In the genomic region with DNA sequence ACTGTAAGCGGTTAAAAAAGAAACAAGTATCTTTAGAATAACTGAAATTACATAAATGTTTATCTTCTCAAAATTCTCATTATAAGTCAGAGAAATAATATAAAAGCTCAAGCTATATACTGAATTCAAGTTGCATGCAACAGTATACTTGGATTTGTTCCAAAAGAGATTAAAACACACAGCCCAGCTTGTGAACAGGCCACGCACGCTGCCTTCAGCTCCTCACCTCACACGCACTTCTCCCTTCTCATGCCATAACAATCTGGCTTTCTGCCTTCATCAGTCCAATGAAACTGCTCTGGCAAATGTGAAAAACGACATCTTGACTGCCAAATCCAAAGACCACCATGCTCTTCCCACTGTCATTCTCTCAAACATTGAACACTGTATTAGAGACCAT, we compare ENCODE assay signal across 19 cellular contexts. TPM values are rescaled to one million over a fixed set of nuclear protein-coding genes. Genes with fewer than 3 reads are reported as not detected.
DNase-seq lines count a peak whose midpoint lies in the region; ATAC-seq and TF ChIP-seq lines count a peak whose summit lies in the region.
"Had no signal": no experiment of that assay in that cellular context is flagged by ENCODE, and none has a peak within 500 bp of the region (broad histone marks: within the 10 kb centered on the region; RNA-seq: fewer than 3 reads in every experiment).

No MANE protein-coding gene starts in this region.

- H3K79me2 ChIP-seq in hepatocyte, result peaks cover 52% of the 10 kb centered on the region

- no peak for ATAC-seq in GM21390 (IDR thresholded peaks at IDR 0.05; ENCODE audit: unreplicated experiment)
- ATAC-seq: HCT116; stimulated activated naive CD8-positive, alpha-beta T cell treated with anti-CD3 and anti-CD28 coated beads, Interleukin-15, Interleukin-2, amounts not matched to agents 100 U/mL and 50 U/mL, for 24 hours had no signal

- peak; percentile 22 for DNase-seq in A673 (ENCODE audit: low spot score)
- no peak for DNase-seq in dorsolateral prefrontal cortex
- peak; percentile 45 for DNase-seq in hepatocyte (ENCODE audit: low spot score)
- no peak for DNase-seq in Kasumi-1 (lab: John Stamatoyannopoulos, UW)
- DNase-seq in stimulated activated CD4-positive, alpha-beta T cell treated with anti-CD3 and anti-CD28 coated beads, Interleukin-15, amount 100 ng/mL, for 24 hours, result no peak
- no peak for DNase-seq in GM10248 (ENCODE audit: extremely low spot score)
- DNase-seq: activated CD4-positive, alpha-beta T cell treated with anti-CD3 and anti-CD28 coated beads, Interleukin-2, amount 50 U/mL, for 4 hours; cortex of kidney; NCI-H1417 treated with DMSO at 0.1 percent for 48 hours; NCI-H69; stimulated activated naive CD8-positive, alpha-beta T cell treated with anti-CD3 and anti-CD28 coated beads, Interleukin-15, Interleukin-2, amounts not matched to agents 100 U/mL and 50 U/mL, for 24 hours; T1000 had no signal

- no peak for TF ChIP-seq CTCF in A673 (conservative IDR thresholded peaks at IDR 0.05; ENCODE audit: low read depth, low read length)
- no peak for TF ChIP-seq CTCF in HEK293 (tag by site-specific recombination; IDR thresholded peaks at IDR 0.05)
- no peak for TF ChIP-seq CTCF in dorsolateral prefrontal cortex (IDR thresholded peaks at IDR 0.05 in 54 of 56, conservative IDR thresholded peaks at IDR 0.05 in 2 of 56; ENCODE audit: low read depth in 1 of 56, partially characterized antibody in 56 of 56)
- no peak for TF ChIP-seq CTCF in hepatocyte (IDR thresholded peaks at IDR 0.05; ENCODE audit: poor library complexity)
- no peak for TF ChIP-seq CTCF in GM10248 (IDR thresholded peaks at IDR 0.05; ENCODE audit: control extremely low read depth, extremely low read depth, low read depth, missing control alignments)

- H3K27ac ChIP-seq in A673 (ENCODE audit: low read depth, low read length, poor library complexity, severe bottlenecking) (no peak overlapping the region), HEK293 (ENCODE audit: extremely low read depth, low read depth, low read length) (no peak overlapping the region), dorsolateral prefrontal cortex (peak overlapping the region in 30 of 59 donors; percentile 1 to 83 (median 46)), hepatocyte (peak overlapping the region; percentile 50)
- H3K27ac ChIP-seq: adrenal gland, HL-60, KMS-11 had no signal

- WGBS in hepatocyte (ENCODE audit: low lambda C conversion rate, missing lambda C conversion rate), result 73% methylated on average over 5 of the region's 5 CpGs

- peaks cover 15% of the 10 kb centered on the region for H4K20me1 ChIP-seq in hepatocyte (ENCODE audit: insufficient read depth, poor library complexity, severe bottlenecking)

- H3K4me3 ChIP-seq in A673 (ENCODE audit: low read depth, low read length, poor library complexity, severe bottlenecking) (no peak overlapping the region), HEK293 (ENCODE audit: low read depth, low read length) (no peak overlapping the region), dorsolateral prefrontal cortex (no peak overlapping the region), hepatocyte (no peak overlapping the region)
- H3K4me3 ChIP-seq: adrenal gland had no signal

- no peaks in the 10 kb centered on the region for H3K9me2 ChIP-seq in hepatocyte (replicated peaks; ENCODE audit: insufficient read depth)

- H3K36me3 ChIP-seq in A673 (ENCODE audit: insufficient read depth, low read length, poor library complexity, severe bottlenecking) (peaks cover 12% of the 10 kb centered on the region), HEK293 (ENCODE audit: control insufficient read depth in 2 of 2, insufficient read depth in 1 of 2, low read length in 2 of 2) (peaks cover 10 to 66% of the 10 kb centered on the region in 2 experiments), hepatocyte (replicated peaks; ENCODE audit: insufficient read depth, low read depth) (no peaks in the 10 kb centered on the region)

- POLR2A ChIA-PET in A673 (lab: Charles Lee; ENCODE audit: low non-redundant PET), result no interaction called here
- POLR2A ChIA-PET in HEK293 (lab: Yijun Ruan, JAX), result interaction anchor here (0.6 to 1.0 kb wide), 2 partner anchors 19 to 40 kb away, joined by 3 to 4 read pairs; no protein-coding TSS in a partner anchor
- POLR2A ChIA-PET in GM10248 (lab: Yijun Ruan, JAX), result no interaction called here

- H3K27me3 ChIP-seq in A673 (replicated peaks; ENCODE audit: insufficient read depth, low read depth, low read length, poor library complexity), result no peaks in the 10 kb centered on the region
- H3K27me3 ChIP-seq in dorsolateral prefrontal cortex, result no peaks in the 10 kb centered on the region
- H3K27me3 ChIP-seq in hepatocyte, result no peaks in the 10 kb centered on the region
- H3K27me3 ChIP-seq: adrenal gland had no signal

- no peaks in the 10 kb centered on the region for H3K4me1 ChIP-seq in A673 (ENCODE audit: insufficient read depth, low read length, poor library complexity, severe bottlenecking)
- peaks cover 2% of the 10 kb centered on the region; the same call in 1 of the 2 replicates for H3K4me1 ChIP-seq in HEK293 (ENCODE audit: control insufficient read depth, insufficient read depth, low read length)
- H3K4me1 ChIP-seq in hepatocyte (ENCODE audit: insufficient read depth), result no peaks in the 10 kb centered on the region

- H3K4me2 ChIP-seq in hepatocyte, result no peak overlapping the region
- H3K4me2 ChIP-seq: KMS-11 had no signal

- intact Hi-C loops in A673 (cut with micrococcal nuclease; ENCODE audit: unreplicated experiment), result no loop called here
- intact Hi-C loops in dorsolateral prefrontal cortex (cut with DNase I), result no loop called here

- no peaks in the 10 kb centered on the region for H3K9me3 ChIP-seq in A673 (ENCODE audit: low read depth, low read length, poor library complexity, severe bottlenecking)
- no peaks in the 10 kb centered on the region for H3K9me3 ChIP-seq in HEK293 (ENCODE audit: control insufficient read depth, insufficient read depth, low read depth, low read length)
- no peaks in the 10 kb centered on the region for H3K9me3 ChIP-seq in hepatocyte (ENCODE audit: low read depth)
- H3K9me3 ChIP-seq: adrenal gland had no signal

- CTCF ChIA-PET in A673 (lab: Charles Lee) (no interaction called here), HEK293 (lab: Yijun Ruan, JAX) (interaction anchor here (0.6 to 1.0 kb wide), 3 partner anchors 42 to 519 kb away, joined by 3 to 4 read pairs (median 3); no protein-coding TSS in a partner anchor), GM10248 (lab: Yijun Ruan, JAX) (interaction anchor here (1.5 kb wide), 1 partner anchor 13 kb away, joined by 4 read pairs; no protein-coding TSS in a partner anchor)

- H2AFZ ChIP-seq in hepatocyte, result no peak overlapping the region

- no TSS peak for BruUV-seq in A673 (replicated peaks; lab: Mats Ljungman, UMichigan)

TF ChIP-seq in HEK293, 187 proteins besides CTCF, POLR2A, EP300 and RAD21:
- peak; percentile 83 for TF ChIP-seq ZNF600 (tag by site-specific recombination; IDR thresholded peaks at IDR 0.05)
- peak; percentile 52; the same call in 1 of the 2 replicates for TF ChIP-seq SCRT2 (tag by site-specific recombination; IDR thresholded peaks at IDR 0.05)
- TF ChIP-seq, protein P1, sequence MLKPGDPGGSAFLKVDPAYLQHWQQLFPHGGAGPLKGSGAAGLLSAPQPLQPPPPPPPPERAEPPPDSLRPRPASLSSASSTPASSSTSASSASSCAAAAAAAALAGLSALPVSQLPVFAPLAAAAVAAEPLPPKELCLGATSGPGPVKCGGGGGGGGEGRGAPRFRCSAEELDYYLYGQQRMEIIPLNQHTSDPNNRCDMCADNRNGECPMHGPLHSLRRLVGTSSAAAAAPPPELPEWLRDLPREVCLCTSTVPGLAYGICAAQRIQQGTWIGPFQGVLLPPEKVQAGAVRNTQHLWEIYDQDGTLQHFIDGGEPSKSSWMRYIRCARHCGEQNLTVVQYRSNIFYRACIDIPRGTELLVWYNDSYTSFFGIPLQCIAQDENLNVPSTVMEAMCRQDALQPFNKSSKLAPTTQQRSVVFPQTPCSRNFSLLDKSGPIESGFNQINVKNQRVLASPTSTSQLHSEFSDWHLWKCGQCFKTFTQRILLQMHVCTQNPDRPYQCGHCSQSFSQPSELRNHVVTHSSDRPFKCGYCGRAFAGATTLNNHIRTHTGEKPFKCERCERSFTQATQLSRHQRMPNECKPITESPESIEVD (tag by site-specific recombination; IDR thresholded peaks at IDR 0.05), result peak; percentile 76
- TF ChIP-seq ZNF404 (tag by site-specific recombination; IDR thresholded peaks at IDR 0.05), result no peak
- TF ChIP-seq, protein P2, sequence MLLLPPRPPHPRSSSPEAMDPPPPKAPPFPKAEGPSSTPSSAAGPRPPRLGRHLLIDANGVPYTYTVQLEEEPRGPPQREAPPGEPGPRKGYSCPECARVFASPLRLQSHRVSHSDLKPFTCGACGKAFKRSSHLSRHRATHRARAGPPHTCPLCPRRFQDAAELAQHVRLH (tag by site-specific recombination; IDR thresholded peaks at IDR 0.05), result no peak
- peak; percentile 42; the same call in 1 of the 2 replicates for TF ChIP-seq PRDM1 (tag by site-specific recombination; IDR thresholded peaks at IDR 0.05)
- TF ChIP-seq ZNF394 (tag by site-specific recombination; IDR thresholded peaks at IDR 0.05; ENCODE audit: borderline replicate concordance), result peak; percentile 43; the same call in 1 of the 2 replicates
- TF ChIP-seq ZBTB17 (tag by site-specific recombination; IDR thresholded peaks at IDR 0.05), result peak; percentile 63

RNA-seq across cellular contexts. Expression of gene ATP6V1E1, which starts 22.1 kb away (rescaled TPM):
- 105 and 121 TPM in 2 replicates for total RNA-seq in A673 (2021)
- total RNA-seq in dorsolateral prefrontal cortex, result 100 to 1,000 TPM; 113 to 439 (median 333) TPM
- 145 and 191 TPM in 2 replicates for total RNA-seq in hepatocyte
- polyA plus RNA-seq in hepatocyte, result 122 and 146 TPM in 2 replicates

RNA-seq across cellular contexts. Expression of gene BCL2L13, which starts 32.1 kb away (rescaled TPM):
- total RNA-seq in A673 (2021) (48.8 and 52.9 TPM in 2 replicates), dorsolateral prefrontal cortex (100 to 1,000 TPM in 50 of 120 experiments, 10 to 100 TPM in 70; 64.1 to 146 (median 96.5) TPM), hepatocyte (35.6 and 38.6 TPM in 2 replicates)
- polyA plus RNA-seq in hepatocyte, result 23.4 and 34.4 TPM in 2 replicates

RNA-seq across cellular contexts. Expression of gene SLC25A18, which starts 43.2 kb away (rescaled TPM):
- total RNA-seq in A673 (2021) (0.35 and 0.45 TPM in 2 replicates), dorsolateral prefrontal cortex (100 to 1,000 TPM in 45 of 120 experiments, 10 to 100 TPM in 75; 42.3 to 286 (median 91.0) TPM), hepatocyte (4.2 and 5.5 TPM in 2 replicates)
- polyA plus RNA-seq in hepatocyte, result 3.5 and 4.3 TPM in 2 replicates
- total RNA-seq: skeletal muscle tissue had no signal

Comparison
In these comparisons a context has a peak if more than half of its experiments do, and no peak if none do; other contexts are left out.
1. DNase-seq: peak in A673 (single experiment) and hepatocyte (single experiment); none in dorsolateral prefrontal cortex (0 of 10), Kasumi-1 (0 of 2), stimulated activated CD4-positive, alpha-beta T cell treated with anti-CD3 and anti-CD28 coated beads, Interleukin-15, amount 100 ng/mL, for 24 hours (single experiment) and GM10248 (single experiment).
2. H3K27ac ChIP-seq: peak in dorsolateral prefrontal cortex (30 of 59) and hepatocyte (single experiment); none in A673 (single experiment) and HEK293 (single experiment).